Comparison of ENCODE assay signal across 17 cellular contexts in the genomic region with DNA sequence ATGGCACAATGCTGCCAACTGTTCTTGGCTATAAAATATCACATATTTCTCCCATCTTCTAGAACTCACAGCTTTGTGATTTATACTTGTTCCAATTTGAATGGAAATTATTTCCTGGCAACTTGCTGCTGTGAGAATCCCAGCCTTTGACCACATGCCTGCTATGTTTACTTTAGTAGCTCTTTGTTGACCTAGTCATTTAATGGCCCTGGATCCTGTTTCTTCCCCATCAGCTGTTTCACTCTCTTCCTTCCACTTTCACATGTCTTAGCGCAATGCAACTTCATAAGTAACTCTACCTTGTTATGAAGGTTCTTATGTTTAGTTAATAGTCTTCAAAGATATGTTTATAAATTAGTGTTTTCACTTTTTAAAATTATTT.
DNase-seq lines count a peak whose midpoint lies in the region; ATAC-seq and TF ChIP-seq lines count a peak whose summit lies in the region.
"Had no signal": no experiment of that assay in that cellular context is flagged by ENCODE, and none has a peak within 500 bp of the region (broad histone marks: within the 10 kb centered on the region; RNA-seq: fewer than 3 reads in every experiment).

No MANE protein-coding gene starts in this region.

- intact Hi-C loops in psoas muscle (cut with DNase I), result no loop called here

- no peaks in the 10 kb centered on the region for H3K27me3 ChIP-seq in psoas muscle (ENCODE audit: insufficient read depth in 3 of 3, low read length in 2 of 3)

- WGBS in psoas muscle, 3 donors, result 52 to 87% (median 61%) methylated on average over 1 of the region's 1 CpG

- no peak overlapping the region for H3K4me3 ChIP-seq in psoas muscle
- H3K4me3 ChIP-seq: smooth muscle cell had no signal

- DNase-seq in A172 (ENCODE audit: low spot score) (peak; percentile 14), HT1080 (ENCODE audit: low read depth) (peak; percentile 33), NCI-H526 treated with DMSO at 0.1 percent for 48 hours (lab: John Stamatoyannopoulos, UW) (peak; percentile 6), glomerular visceral epithelial cell (ENCODE audit: extremely low spot score) (peak; percentile 5), psoas muscle (no peak), UCSD-AML1 (lab: John Stamatoyannopoulos, UW; ENCODE audit: unreplicated experiment) (no peak)
- no peak for DNase-seq in activated CD4-positive, CD25-positive, alpha-beta regulatory T cell treated with anti-CD3 and anti-CD28 coated beads, Interleukin-2, amount 50 U/mL, for 72 hours
- DNase-seq: ACHN; activated CD4-positive, alpha-beta T cell treated with anti-CD3 and anti-CD28 coated beads for 36 hours; activated naive CD8-positive, alpha-beta T cell treated with anti-CD3 and anti-CD28 coated beads for 36 hours; endodermal cell; foreskin melanocyte; immature natural killer cell; KBM-7; NCI-H2227 treated with DMSO at 0.1 percent for 48 hours had no signal

- H3K27ac ChIP-seq in psoas muscle, result no peak overlapping the region

- H3K4me1 ChIP-seq in psoas muscle, result no peaks in the 10 kb centered on the region

- no peak for TF ChIP-seq CTCF in psoas muscle (IDR thresholded peaks at IDR 0.05)

- no peaks in the 10 kb centered on the region for H3K36me3 ChIP-seq in psoas muscle (ENCODE audit: insufficient read depth in 1 of 2, low read depth in 1 of 2)

- H3K9me3 ChIP-seq in psoas muscle, result no peaks in the 10 kb centered on the region

- ATAC-seq in HG02870 (IDR thresholded peaks at IDR 0.05; ENCODE audit: unreplicated experiment) (no peak), psoas muscle (no peak)
- ATAC-seq: activated CD4-positive, alpha-beta T cell treated with anti-CD3 and anti-CD28 coated beads for 36 hours had no signal

Comparison
In these comparisons a context has a peak if more than half of its experiments do, and no peak if none do; other contexts are left out.
1. DNase-seq: peak in A172 (single experiment), HT1080 (single experiment), NCI-H526 treated with DMSO at 0.1 percent for 48 hours (single experiment) and glomerular visceral epithelial cell (single experiment); none in psoas muscle (0 of 2), activated CD4-positive, CD25-positive, alpha-beta regulatory T cell treated with anti-CD3 and anti-CD28 coated beads, Interleukin-2, amount 50 U/mL, for 72 hours (single experiment) and UCSD-AML1 (single experiment).